Comparison of ENCODE assay signal across 23 cellular contexts in the genomic region with DNA sequence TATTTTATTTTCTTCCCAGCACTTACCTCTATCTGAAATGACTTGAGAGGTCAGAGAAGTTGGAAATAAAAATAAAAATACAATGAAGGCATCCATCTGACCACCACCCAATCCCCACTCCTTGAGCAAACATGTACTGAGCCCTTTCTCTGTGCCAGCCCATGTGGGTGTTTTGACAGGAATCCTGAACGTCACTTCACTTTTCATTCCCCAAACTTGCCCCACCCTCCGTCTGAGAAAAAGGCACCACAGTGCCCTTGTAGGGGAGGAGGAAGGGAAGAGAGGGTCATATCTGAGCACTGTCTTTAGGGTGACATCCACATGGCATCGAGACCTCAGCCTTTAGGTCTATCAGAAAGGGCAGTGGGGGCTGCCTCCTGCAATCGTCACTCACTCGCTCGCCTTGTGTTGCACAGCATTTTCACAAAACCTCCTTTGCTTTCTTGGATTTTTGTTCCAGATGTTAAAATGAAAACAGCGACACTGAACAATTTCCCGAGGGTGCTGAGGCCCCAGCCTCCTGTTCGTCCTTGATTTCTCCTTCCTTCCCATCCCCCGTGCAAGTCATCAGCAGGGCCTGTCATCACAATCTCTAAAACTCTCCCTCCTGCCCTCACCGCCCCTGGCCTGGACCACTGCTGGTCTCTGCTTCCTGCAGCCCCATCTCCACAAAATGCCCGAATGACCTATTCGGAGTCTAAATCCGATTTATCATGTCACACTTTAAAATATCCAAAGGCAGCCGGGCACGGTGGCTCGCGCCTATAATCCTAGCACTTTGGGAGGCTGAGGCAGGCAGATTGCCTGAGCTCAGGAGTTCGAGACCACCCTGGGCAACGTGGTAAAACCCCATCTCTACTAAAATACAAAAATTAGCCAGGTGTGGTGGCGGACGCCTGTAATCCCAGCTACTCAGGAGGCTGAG. TPM values are rescaled to one million over a fixed set of nuclear protein-coding genes. Genes with fewer than 3 reads are reported as not detected.
DNase-seq lines count a peak whose midpoint lies in the region; ATAC-seq and TF ChIP-seq lines count a peak whose summit lies in the region.
"Had no signal": no experiment of that assay in that cellular context is flagged by ENCODE, and none has a peak within 500 bp of the region (broad histone marks: within the 10 kb centered on the region; RNA-seq: fewer than 3 reads in every experiment).

No MANE protein-coding gene starts in this region.

- H3K4me3 ChIP-seq in RWPE2 (ENCODE audit: severe bottlenecking), result no peak overlapping the region
- H3K4me3 ChIP-seq: left lung, mucosa of descending colon, thoracic aorta had no signal

- TF ChIP-seq CTCF in Calu3 (IDR thresholded peaks at IDR 0.05; ENCODE audit: unreplicated experiment), result no peak
- TF ChIP-seq CTCF in RWPE2 (IDR thresholded peaks at IDR 0.05; ENCODE audit: poor library complexity, severe bottlenecking), result no peak

- H3K9me3 Mint-ChIP-seq in Calu3 (ENCODE audit: low read depth, unreplicated experiment), result no peaks in the 10 kb centered on the region
- no peaks in the 10 kb centered on the region for H3K9me3 Mint-ChIP-seq in activated CD8-positive, alpha-beta memory T cell treated with anti-CD3 and anti-CD28 coated beads, Interleukin-2, amount 10 ng/mL, durations not matched to agents 7 days and 5 days (ENCODE audit: low read depth)
- H3K9me3 Mint-ChIP-seq: CD4-positive, CD25-positive, alpha-beta regulatory T cell had no signal

- peak; percentile 9; the same call in 2 of the 3 replicates for ATAC-seq in RWPE2 (ENCODE audit: low read depth)
- ATAC-seq in left cardiac atrium, result peak; percentile 18 to 29
- ATAC-seq in sciatic nerve, result no peak
- ATAC-seq in GM21825 (IDR thresholded peaks at IDR 0.05; ENCODE audit: unreplicated experiment), result no peak
- no peak for ATAC-seq in activated CD8-positive, alpha-beta memory T cell treated with anti-CD3 and anti-CD28 coated beads, Interleukin-2, amount 10 ng/mL, durations not matched to agents 7 days and 5 days
- ATAC-seq: T-helper 17 cell had no signal

- peak overlapping the region; percentile 75 for H3K27ac ChIP-seq in RWPE2 (ENCODE audit: poor library complexity, severe bottlenecking)
- H3K27ac ChIP-seq: left lung, thoracic aorta had no signal

- intact Hi-C loops in Calu3 (cut with micrococcal nuclease; ENCODE audit: unreplicated experiment) (no loop called here), left cardiac atrium (cut with DNase I) (no loop called here), sciatic nerve (cut with DNase I) (no loop called here)

- H3K9me3 ChIP-seq in RWPE2 (ENCODE audit: severe bottlenecking), result no peaks in the 10 kb centered on the region
- H3K9me3 ChIP-seq: left lung, mucosa of descending colon, thoracic aorta had no signal

- no peak for DNase-seq in Calu3
- DNase-seq in RWPE2 (ENCODE audit: low spot score), result no peak
- no peak for DNase-seq in left cardiac atrium
- DNase-seq in sciatic nerve (ENCODE audit: low spot score), result peak; percentile 35
- DNase-seq in inferior parietal cortex (ENCODE audit: extremely low spot score), result no peak
- no peak for DNase-seq in stimulated activated CD4-positive, alpha-beta T cell treated with anti-CD3 and anti-CD28 coated beads, Interleukin-4, amount 100 ng/mL, for 1 hour
- DNase-seq in activated CD8-positive, alpha-beta memory T cell treated with anti-CD3 and anti-CD28 coated beads, Interleukin-2, amount 10 ng/mL, durations not matched to agents 7 days and 5 days, result no peak
- DNase-seq: activated CD4-positive, alpha-beta T cell treated with anti-CD3 and anti-CD28 coated beads, Interleukin-2, amount 50 U/mL, for 1 hour; activated CD8-positive, alpha-beta memory T cell treated with anti-CD3 and anti-CD28 coated beads, Interleukin-2, amount 50 U/mL, for 4 hours; activated gamma-delta T cell; amniotic stem cell; CD4-positive, CD25-positive, alpha-beta regulatory T cell; central memory CD4-positive, alpha-beta T cell; DMS153; GDM1; KG1; left lung; NCI-H187; retina; T-helper 17 cell had no signal

- peaks cover 29% of the 10 kb centered on the region for H3K4me1 ChIP-seq in RWPE2 (ENCODE audit: insufficient read depth, poor library complexity, severe bottlenecking)
- H3K4me1 ChIP-seq: left lung had no signal

- H3K4me1 Mint-ChIP-seq in Calu3 (ENCODE audit: low read depth, unreplicated experiment), result peaks cover 17% of the 10 kb centered on the region
- H3K4me1 Mint-ChIP-seq in activated CD8-positive, alpha-beta memory T cell treated with anti-CD3 and anti-CD28 coated beads, Interleukin-2, amount 10 ng/mL, durations not matched to agents 7 days and 5 days, result no peaks in the 10 kb centered on the region

- H3K36me3 ChIP-seq in RWPE2 (ENCODE audit: low read depth), result peaks cover 64% of the 10 kb centered on the region

- BruUV-seq in Calu3 (replicated peaks; lab: Mats Ljungman, UMichigan), result no TSS peak

- no peaks in the 10 kb centered on the region for H3K27me3 ChIP-seq in RWPE2 (ENCODE audit: insufficient read depth, poor library complexity, severe bottlenecking)
- H3K27me3 ChIP-seq: left lung had no signal

- CTCF ChIA-PET in Calu3 (lab: Charles Lee), result interaction anchor here (1.4 to 1.5 kb wide), 2 partner anchors 13 to 47 kb away, joined by 4 to 5 read pairs; partner anchors contain the start of genes FAF2, HIGD2A and NOP16
- CTCF ChIA-PET in activated CD8-positive, alpha-beta memory T cell treated with anti-CD3 and anti-CD28 coated beads, Interleukin-2, amount 10 ng/mL, durations not matched to agents 7 days and 5 days (lab: Charles Lee), result no interaction called here

- H3K27ac Mint-ChIP-seq in Calu3 (ENCODE audit: unreplicated experiment), result no peak overlapping the region
- H3K27ac Mint-ChIP-seq in activated CD8-positive, alpha-beta memory T cell treated with anti-CD3 and anti-CD28 coated beads, Interleukin-2, amount 10 ng/mL, durations not matched to agents 7 days and 5 days, result no peak overlapping the region
- H3K27ac Mint-ChIP-seq: T-helper 17 cell had no signal

- H3K36me3 Mint-ChIP-seq in Calu3 (ENCODE audit: insufficient read depth, unreplicated experiment), result peaks cover 17% of the 10 kb centered on the region
- peaks cover 3% of the 10 kb centered on the region for H3K36me3 Mint-ChIP-seq in activated CD8-positive, alpha-beta memory T cell treated with anti-CD3 and anti-CD28 coated beads, Interleukin-2, amount 10 ng/mL, durations not matched to agents 7 days and 5 days

- peak overlapping the region; percentile 0 for H3K4me3 Mint-ChIP-seq in Calu3 (ENCODE audit: low read depth, unreplicated experiment)
- no peak overlapping the region for H3K4me3 Mint-ChIP-seq in activated CD8-positive, alpha-beta memory T cell treated with anti-CD3 and anti-CD28 coated beads, Interleukin-2, amount 10 ng/mL, durations not matched to agents 7 days and 5 days
- H3K4me3 Mint-ChIP-seq: CD4-positive, CD25-positive, alpha-beta regulatory T cell; T-helper 17 cell had no signal

- no peaks in the 10 kb centered on the region for H3K27me3 Mint-ChIP-seq in Calu3 (ENCODE audit: unreplicated experiment)
- no peaks in the 10 kb centered on the region for H3K27me3 Mint-ChIP-seq in activated CD8-positive, alpha-beta memory T cell treated with anti-CD3 and anti-CD28 coated beads, Interleukin-2, amount 10 ng/mL, durations not matched to agents 7 days and 5 days
- H3K27me3 Mint-ChIP-seq: CD4-positive, CD25-positive, alpha-beta regulatory T cell; T-helper 17 cell had no signal

RNA-seq across cellular contexts. Expression of gene HIGD2A, which starts 13.0 kb away (rescaled TPM):
- total RNA-seq in Calu3 (2022) (72.5 and 72.6 TPM in 2 replicates), left cardiac atrium (100 to 1,000 TPM; 159 to 166 TPM), sciatic nerve (58.8 TPM)
- 10 to 100 TPM; 86.0 to 87.7 TPM for total RNA-seq in activated CD8-positive, alpha-beta memory T cell treated with anti-CD3 and anti-CD28 coated beads, Interleukin-2, amount 10 ng/mL, durations not matched to agents 7 days and 5 days

RNA-seq across cellular contexts. Expression of gene NOP16, which starts 13.1 kb away (rescaled TPM):
- total RNA-seq in Calu3 (2022) (84.5 and 88.5 TPM in 2 replicates), left cardiac atrium (10 to 100 TPM; 15.6 to 30.2 TPM), sciatic nerve (9.3 TPM)
- 10 to 100 TPM; 44.8 to 68.3 TPM for total RNA-seq in activated CD8-positive, alpha-beta memory T cell treated with anti-CD3 and anti-CD28 coated beads, Interleukin-2, amount 10 ng/mL, durations not matched to agents 7 days and 5 days

RNA-seq across cellular contexts. Expression of gene CLTB, which starts 14.8 kb away (rescaled TPM):
- 104 and 116 TPM in 2 replicates for total RNA-seq in Calu3 (2022)
- 100 to 1,000 TPM; 173 to 199 TPM for total RNA-seq in left cardiac atrium
- 122 TPM for total RNA-seq in sciatic nerve
- total RNA-seq in activated CD8-positive, alpha-beta memory T cell treated with anti-CD3 and anti-CD28 coated beads, Interleukin-2, amount 10 ng/mL, durations not matched to agents 7 days and 5 days, result 10 to 100 TPM; 56.7 to 61.8 TPM

RNA-seq across cellular contexts. Expression of gene ARL10, which starts 36.3 kb away (rescaled TPM):
- total RNA-seq in Calu3 (2022) (3.8 and 4.2 TPM in 2 replicates), left cardiac atrium (1 to 10 TPM; 8.0 to 8.2 TPM), sciatic nerve (29.2 TPM)
- total RNA-seq in activated CD8-positive, alpha-beta memory T cell treated with anti-CD3 and anti-CD28 coated beads, Interleukin-2, amount 10 ng/mL, durations not matched to agents 7 days and 5 days, result 1 to 10 TPM; 6.3 to 9.0 TPM

RNA-seq across cellular contexts. Expression of gene KIAA1191, which starts 40.0 kb away (rescaled TPM):
- total RNA-seq in Calu3 (2022) (75.8 and 79.0 TPM in 2 replicates), left cardiac atrium (10 to 100 TPM; 79.6 to 86.0 TPM), sciatic nerve (87.8 TPM)
- total RNA-seq in activated CD8-positive, alpha-beta memory T cell treated with anti-CD3 and anti-CD28 coated beads, Interleukin-2, amount 10 ng/mL, durations not matched to agents 7 days and 5 days, result 10 to 100 TPM; 50.0 to 53.1 TPM

Comparison
In these comparisons a context has a peak if more than half of its experiments do, and no peak if none do; other contexts are left out.
1. ATAC-seq: peak in RWPE2 (single experiment) and left cardiac atrium (2 of 2); none in sciatic nerve (single experiment), GM21825 (single experiment) and activated CD8-positive, alpha-beta memory T cell treated with anti-CD3 and anti-CD28 coated beads, Interleukin-2, amount 10 ng/mL, durations not matched to agents 7 days and 5 days (single experiment).